Comparison of ENCODE assay signal across 17 cellular contexts in the genomic region with DNA sequence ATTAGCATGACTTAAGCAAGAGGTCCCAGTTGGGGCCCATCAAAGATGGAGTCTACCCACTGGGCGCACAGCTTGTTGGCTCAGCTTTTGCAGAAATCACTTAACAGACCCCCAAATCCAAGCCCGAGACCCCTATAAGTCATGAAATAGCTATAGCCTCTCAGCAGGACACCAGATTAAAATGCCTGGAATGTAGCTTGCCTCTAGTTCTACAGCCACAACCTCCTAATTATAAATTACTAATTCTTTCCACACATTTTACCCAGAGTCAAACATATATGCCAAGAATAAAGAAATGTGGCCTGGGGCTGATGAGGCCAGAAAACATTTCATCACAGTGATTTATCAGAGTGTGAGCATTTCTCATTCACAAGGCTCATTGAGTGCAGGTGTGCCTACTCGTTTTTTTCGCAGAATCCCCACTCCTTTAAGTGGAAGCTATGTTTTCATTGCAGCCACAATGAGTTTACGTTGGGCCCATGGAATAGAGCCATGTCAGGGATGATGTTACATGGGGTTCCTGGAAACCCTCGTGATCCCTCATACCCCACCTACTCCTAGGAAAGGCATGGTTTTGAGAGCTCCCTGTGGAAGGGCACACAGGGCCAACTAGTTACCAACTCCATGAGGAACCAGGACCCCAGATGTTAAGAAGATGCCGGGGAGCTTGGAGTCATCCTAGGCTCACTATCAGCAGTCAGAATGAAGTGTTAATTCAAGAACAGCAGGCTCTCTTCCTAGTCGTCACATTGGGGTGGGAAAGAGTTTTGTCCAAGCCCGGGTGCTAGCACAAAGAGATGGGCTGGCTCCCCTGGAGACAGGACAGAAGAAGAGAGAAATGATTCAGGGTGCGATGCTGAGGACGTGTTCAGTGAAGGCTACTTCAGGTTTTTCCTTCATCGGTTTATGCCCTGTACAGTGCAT.
"Had no signal": no experiment of that assay in that cellular context is flagged by ENCODE, and none has a peak within 500 bp of the region (broad histone marks: within the 10 kb centered on the region; RNA-seq: fewer than 3 reads in every experiment).

No MANE protein-coding gene starts in this region.

- H3K9me3 Mint-ChIP-seq: activated CD4-positive, alpha-beta T cell treated with anti-CD3 and anti-CD28 coated beads, Interleukin-2, amount 10 ng/mL, durations not matched to agents 7 days and 5 days; dendritic cell treated with granulocyte-macrophage colony-stimulating factor and Interleukin-4, amounts not matched to agents 40 ng/mL and 50 ng/mL, for 4 days; natural killer cell had no signal

- H3K36me3 ChIP-seq: esophagus squamous epithelium, left lung, prostate gland had no signal

- H3K36me3 Mint-ChIP-seq: natural killer cell had no signal

- ATAC-seq: body of pancreas, left lung, natural killer cell, sciatic nerve, T-helper 17 cell had no signal

- H3K4me1 Mint-ChIP-seq: activated CD4-positive, alpha-beta T cell treated with anti-CD3 and anti-CD28 coated beads, Interleukin-2, amount 10 ng/mL, durations not matched to agents 7 days and 5 days; natural killer cell; T-helper 17 cell had no signal

- H3K27me3 ChIP-seq: body of pancreas, left lung had no signal

- H3K9me3 ChIP-seq: body of pancreas, esophagus squamous epithelium, left lung, prostate gland had no signal

- DNase-seq: activated CD4-positive, alpha-beta T cell treated with anti-CD3 and anti-CD28 coated beads, Interleukin-2, amount 10 ng/mL, durations not matched to agents 7 days and 5 days; activated CD4-positive, CD25-positive, alpha-beta regulatory T cell; activated naive CD4-positive, alpha-beta T cell; activated T-cell treated with anti-CD3 and anti-CD28 coated beads, Interleukin-2, amount 50 U/mL, for 48 hours; body of pancreas; esophagus squamous epithelium; foreskin melanocyte; left lung; natural killer cell; occipital lobe; stimulated activated CD4-positive, alpha-beta T cell treated with anti-CD3 and anti-CD28 coated beads, Interleukin-2, amount 100 ng/mL, for 24 hours; stimulated activated naive CD4-positive, alpha-beta T cell treated with Interleukin-2 at 50 U/mL for 16 hours; T-helper 17 cell had no signal

- FAIRE-seq: TTC549 had no signal

- H3K27ac Mint-ChIP-seq: activated CD4-positive, alpha-beta T cell treated with anti-CD3 and anti-CD28 coated beads, Interleukin-2, amount 10 ng/mL, durations not matched to agents 7 days and 5 days; dendritic cell treated with granulocyte-macrophage colony-stimulating factor and Interleukin-4, amounts not matched to agents 40 ng/mL and 50 ng/mL, for 4 days; natural killer cell; T-helper 17 cell had no signal

- H3K4me3 Mint-ChIP-seq: activated CD4-positive, alpha-beta T cell treated with anti-CD3 and anti-CD28 coated beads, Interleukin-2, amount 10 ng/mL, durations not matched to agents 7 days and 5 days; dendritic cell treated with granulocyte-macrophage colony-stimulating factor and Interleukin-4, amounts not matched to agents 40 ng/mL and 50 ng/mL, for 4 days; natural killer cell; T-helper 17 cell had no signal

- H3K27ac ChIP-seq: body of pancreas, esophagus squamous epithelium, left lung, prostate gland had no signal

- H3K4me1 ChIP-seq: left lung, prostate gland had no signal

- H3K4me3 ChIP-seq: body of pancreas, esophagus squamous epithelium, left lung, prostate gland had no signal
